ENCODE assay signal across 11 cellular contexts in the genomic region with DNA sequence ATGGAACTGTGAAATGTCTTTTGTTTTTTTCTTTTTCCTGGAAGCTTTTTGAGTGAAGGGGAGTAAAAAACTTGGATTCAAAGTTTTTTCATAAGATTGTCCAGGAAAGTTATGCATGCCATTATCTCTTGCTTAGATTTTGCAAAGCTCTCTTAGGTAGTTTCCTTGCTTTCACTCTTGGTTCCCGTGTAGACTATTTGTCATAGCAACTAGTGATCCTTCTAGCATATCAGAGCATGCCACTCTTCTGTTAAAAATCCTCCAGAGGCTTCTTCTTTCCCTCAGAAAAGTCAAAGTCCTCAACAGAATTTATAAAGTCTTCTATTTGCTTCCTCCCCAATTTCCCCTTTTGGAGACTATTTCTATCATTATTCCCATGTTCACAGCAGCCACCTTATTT. TPM values are rescaled to one million over a fixed set of nuclear protein-coding genes. Genes with fewer than 3 reads are reported as not detected.
DNase-seq lines count a peak whose midpoint lies in the region; ATAC-seq and TF ChIP-seq lines count a peak whose summit lies in the region.
"Had no signal": no experiment of that assay in that cellular context is flagged by ENCODE, and none has a peak within 500 bp of the region (broad histone marks: within the 10 kb centered on the region; RNA-seq: fewer than 3 reads in every experiment).

No MANE protein-coding gene starts in this region.

- H3K9me3 ChIP-seq in Caco-2: no peaks in the 10 kb centered on the region

- H3K27me3 ChIP-seq in Caco-2 (replicated peaks; ENCODE audit: control insufficient read depth, insufficient read depth, low read length): no peaks in the 10 kb centered on the region

- H3K4me3 ChIP-seq in Caco-2 (ENCODE audit: low read depth, low read length): no peak overlapping the region

- H3K4me1 ChIP-seq in Caco-2: peaks cover 6% of the 10 kb centered on the region; the same call in 1 of the 2 replicates

- no peaks in the 10 kb centered on the region for H3K27me3 Mint-ChIP-seq in dendritic cell treated with granulocyte-macrophage colony-stimulating factor and Interleukin-4, amounts not matched to agents 40 ng/mL and 50 ng/mL, for 4 days
- H3K27me3 Mint-ChIP-seq in Caco-2 (ENCODE audit: insufficient read depth, unreplicated experiment): no peaks in the 10 kb centered on the region

- peak; percentile 84 for ATAC-seq in GM18858 (IDR thresholded peaks at IDR 0.05; ENCODE audit: unreplicated experiment)
- peak; percentile 70 for ATAC-seq in GM21619 (IDR thresholded peaks at IDR 0.05; ENCODE audit: unreplicated experiment)
- peak; percentile 82 for ATAC-seq in HG03135 (IDR thresholded peaks at IDR 0.05; ENCODE audit: unreplicated experiment)

- H3K36me3 ChIP-seq in Caco-2 (ENCODE audit: control insufficient read depth, insufficient read depth, low read length): no peaks in the 10 kb centered on the region

- intact Hi-C loops in dendritic cell treated with granulocyte-macrophage colony-stimulating factor and Interleukin-4, amounts not matched to agents 40 ng/mL and 50 ng/mL, for 4 days (cut with micrococcal nuclease): no loop called here
- intact Hi-C loops in Caco-2 (cut with micrococcal nuclease; ENCODE audit: unreplicated experiment): no loop called here

- H3K9me3 Mint-ChIP-seq in dendritic cell treated with granulocyte-macrophage colony-stimulating factor and Interleukin-4, amounts not matched to agents 40 ng/mL and 50 ng/mL, for 4 days: no peaks in the 10 kb centered on the region
- no peaks in the 10 kb centered on the region for H3K9me3 Mint-ChIP-seq in Caco-2 (ENCODE audit: unreplicated experiment)

- TF ChIP-seq CTCF in Caco-2 (IDR thresholded peaks at IDR 0.05; ENCODE audit: insufficient read depth in 1 of 2, low read depth in 1 of 2, low read length in 1 of 2, severe bottlenecking in 1 of 2, unreplicated experiment in 1 of 2): no peak

- DNase-seq in AG08395 (ENCODE audit: low spot score) (no peak), NCI-H1436 (lab: John Stamatoyannopoulos, UW) (no peak), DMS153 treated with DMSO at 0.1 percent for 48 hours (lab: John Stamatoyannopoulos, UW; ENCODE audit: unreplicated experiment) (no peak), Caco-2 (no peak)
- DNase-seq: activated CD4-positive, alpha-beta T cell treated with anti-CD3 and anti-CD28 coated beads, Interleukin-2, amount 50 U/mL, for 1 hour; COR-L47; NCI-H1436 treated with DMSO at 0.1 percent for 48 hours had no signal

- CTCF ChIA-PET in Caco-2 (lab: Charles Lee): no interaction called here

- H3K27ac Mint-ChIP-seq in dendritic cell treated with granulocyte-macrophage colony-stimulating factor and Interleukin-4, amounts not matched to agents 40 ng/mL and 50 ng/mL, for 4 days: peak overlapping the region; percentile 35
- H3K27ac Mint-ChIP-seq in Caco-2 (ENCODE audit: unreplicated experiment): no peak overlapping the region

- POLR2A ChIA-PET in Caco-2 (lab: Charles Lee): no interaction called here

- peaks cover 47% of the 10 kb centered on the region for H3K4me1 Mint-ChIP-seq in dendritic cell treated with granulocyte-macrophage colony-stimulating factor and Interleukin-4, amounts not matched to agents 40 ng/mL and 50 ng/mL, for 4 days (ENCODE audit: low read depth)
- H3K4me1 Mint-ChIP-seq in Caco-2 (ENCODE audit: low read depth, unreplicated experiment): peaks cover 6% of the 10 kb centered on the region

- no peak overlapping the region for H3K4me3 Mint-ChIP-seq in dendritic cell treated with granulocyte-macrophage colony-stimulating factor and Interleukin-4, amounts not matched to agents 40 ng/mL and 50 ng/mL, for 4 days
- no peak overlapping the region for H3K4me3 Mint-ChIP-seq in Caco-2 (ENCODE audit: unreplicated experiment)

- BruUV-seq in Caco-2 (replicated peaks; lab: Mats Ljungman, UMichigan): no TSS peak

- H3K36me3 Mint-ChIP-seq in dendritic cell treated with granulocyte-macrophage colony-stimulating factor and Interleukin-4, amounts not matched to agents 40 ng/mL and 50 ng/mL, for 4 days (ENCODE audit: low read depth): peaks cover 31% of the 10 kb centered on the region
- peaks cover 9% of the 10 kb centered on the region for H3K36me3 Mint-ChIP-seq in Caco-2 (ENCODE audit: insufficient read depth, unreplicated experiment)

RNA-seq across cellular contexts. Expression of gene GTF2E1, which starts 21.1 kb away (rescaled TPM):
- 23.7 and 30.6 TPM in 2 replicates for total RNA-seq in Caco-2 (2022)

RNA-seq across cellular contexts. Expression of gene RABL3, which starts 21.3 kb away (rescaled TPM):
- total RNA-seq in Caco-2 (2022): 13.9 and 14.6 TPM in 2 replicates
